8 cellular contexts compared by ENCODE assay signal in the genomic region with DNA sequence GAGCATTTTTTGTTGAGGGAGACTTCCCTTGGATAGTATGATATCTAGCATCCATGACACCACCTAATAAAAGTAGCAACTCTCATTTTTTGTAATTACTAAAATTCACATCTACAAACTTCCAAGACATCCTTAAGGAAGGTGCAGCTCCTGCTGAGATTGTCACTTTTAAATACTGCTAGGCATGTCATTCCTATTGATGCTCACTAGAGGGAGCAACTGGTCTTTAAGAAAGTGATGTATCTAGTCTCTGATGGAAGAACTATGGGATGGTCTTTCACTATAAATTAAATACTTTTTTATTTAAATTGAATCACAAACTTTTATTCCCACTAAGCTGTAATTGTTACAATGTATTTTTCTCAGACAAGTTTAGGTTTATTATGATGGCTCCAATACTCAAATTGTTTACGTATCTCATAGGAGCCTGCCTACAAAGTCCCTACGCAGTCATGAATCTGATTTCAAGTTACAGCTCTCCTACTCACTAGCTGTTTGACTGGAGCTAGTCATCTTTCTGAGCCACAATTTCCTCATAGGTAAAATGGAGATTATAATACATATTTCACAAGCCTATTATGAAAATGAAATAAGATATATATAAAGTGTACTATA. TPM values are rescaled to one million over a fixed set of nuclear protein-coding genes. Genes with fewer than 3 reads are reported as not detected.
DNase-seq lines count a peak whose midpoint lies in the region; ATAC-seq, FAIRE-seq and TF ChIP-seq lines count a peak whose summit lies in the region.

No MANE protein-coding gene starts in this region.

- CTCF ChIA-PET in PC-9 (lab: Charles Lee) (interaction anchor here (0.5 to 1.5 kb wide), 8 partner anchors 19 to 271 kb away, joined by 3 to 16 read pairs (median 5); a partner anchor contains a TSS), H1 (lab: Charles Lee; ENCODE audit: partially characterized antibody) (interaction anchor here (0.5 to 3.4 kb wide), 84 partner anchors 9 to 361 kb away, joined by 3 to 28 read pairs (median 6); a partner anchor contains a TSS)

- no peaks in the 10 kb centered on the region for H3K36me3 ChIP-seq in PC-9 (ENCODE audit: low read depth)
- H3K36me3 ChIP-seq in H1 (ENCODE audit: control insufficient read depth in 2 of 4, insufficient read depth in 4 of 4, low read length in 3 of 4) = no peaks in the 10 kb centered on the region
- H3K36me3 ChIP-seq in effector memory CD4-positive, alpha-beta T cell (ENCODE audit: control insufficient read depth, insufficient read depth, low read length) = no peaks in the 10 kb centered on the region

- peak; percentile 76 for ATAC-seq in HG03354 (IDR thresholded peaks at IDR 0.05; ENCODE audit: poor library complexity, severe bottlenecking, unreplicated experiment)
- no peak for ATAC-seq in GM19397 (IDR thresholded peaks at IDR 0.05; ENCODE audit: unreplicated experiment)

- H3K9ac ChIP-seq in H1 (replicated peaks in 1 of 4; ENCODE audit: extremely low read depth in 1 of 4, low read depth in 3 of 4, low read length in 3 of 4) = no peak overlapping the region

- H2BK20ac ChIP-seq in H1 (ENCODE audit: low read length) = no peak overlapping the region

- no peaks in the 10 kb centered on the region for H3K23me2 ChIP-seq in H1 (ENCODE audit: low read depth, low read length)

- H3K27me3 ChIP-seq in PC-9 (ENCODE audit: insufficient read depth, low read depth) = no peaks in the 10 kb centered on the region
- no peaks in the 10 kb centered on the region for H3K27me3 ChIP-seq in H1 (replicated peaks in 1 of 4; ENCODE audit: control insufficient read depth in 3 of 4, extremely low read depth in 1 of 4, insufficient read depth in 3 of 4, low read length in 3 of 4)
- no peaks in the 10 kb centered on the region for H3K27me3 ChIP-seq in effector memory CD4-positive, alpha-beta T cell (replicated peaks; ENCODE audit: control insufficient read depth, insufficient read depth, low read length, poor library complexity, severe bottlenecking)

- no peak overlapping the region for H4K91ac ChIP-seq in H1 (replicated peaks; ENCODE audit: insufficient read length, low read length)

- TF ChIP-seq RAD21 in H1 (IDR thresholded peaks at IDR 0.05 in 1 of 2, conservative IDR thresholded peaks at IDR 0.05 in 1 of 2; ENCODE audit: low read depth in 2 of 2, low read length in 2 of 2) = peak; percentile 89 to 92

- H2BK15ac ChIP-seq in H1 (ENCODE audit: low read length) = no peak overlapping the region

- FAIRE-seq in H1 (lab: Jason Lieb, UNC) = peak; percentile 92

- intact Hi-C loops in activated CD4-positive, alpha-beta T cell treated with anti-CD3 and anti-CD28 coated beads, Interleukin-2, amount 10 ng/mL, durations not matched to agents 24 days and 14 days (cut with micrococcal nuclease) = loop anchor here (1.0 to 5.0 kb wide), 3 partner anchors 155 to 274 kb away; no protein-coding TSS in a partner anchor
- intact Hi-C loops in PC-9 (cut with micrococcal nuclease; ENCODE audit: unreplicated experiment) = loop anchor here (1.0 kb wide), 1 partner anchor 245 kb away; no protein-coding TSS in a partner anchor

- H3K4me3 Mint-ChIP-seq in activated CD4-positive, alpha-beta T cell treated with anti-CD3 and anti-CD28 coated beads, Interleukin-2, amount 10 ng/mL, durations not matched to agents 24 days and 14 days = no peak overlapping the region

- no peak overlapping the region for H2AK5ac ChIP-seq in H1 (ENCODE audit: low read depth, low read length)

- no peaks in the 10 kb centered on the region for H4K20me1 ChIP-seq in PC-9 (ENCODE audit: insufficient read depth)
- H4K20me1 ChIP-seq in H1 (replicated peaks in 1 of 2; ENCODE audit: control insufficient read depth in 1 of 2, insufficient read depth in 2 of 2, low read length in 2 of 2) = no peaks in the 10 kb centered on the region

- no peak for TF ChIP-seq POLR2A in H1 (IDR thresholded peaks at IDR 0.05; ENCODE audit: control extremely low read depth in 1 of 2, low read depth in 2 of 2, low read length in 2 of 2)

- H3K4me1 ChIP-seq in PC-9 (replicated peaks; ENCODE audit: insufficient read depth) (no peaks in the 10 kb centered on the region), H1 (replicated peaks in 1 of 4; ENCODE audit: control insufficient read depth in 3 of 4, insufficient read depth in 4 of 4, low read length in 3 of 4) (peaks cover 0 to 2% (median 0%) of the 10 kb centered on the region in 4 experiments; a peak in 1 of 7 replicates)
- H3K4me1 ChIP-seq in effector memory CD4-positive, alpha-beta T cell (ENCODE audit: control insufficient read depth, insufficient read depth, low read length, poor library complexity, severe bottlenecking) = no peaks in the 10 kb centered on the region

- peak; percentile 99 for TF ChIP-seq CTCF in PC-9 (conservative IDR thresholded peaks at IDR 0.05)
- peak in 2 of 3 experiments; percentile 65 to 79; a peak in 2 of 4 replicates for TF ChIP-seq CTCF in H1 (IDR thresholded peaks at IDR 0.05; ENCODE audit: control extremely low read depth in 1 of 3, insufficient read depth in 1 of 3, low read depth in 1 of 3, low read length in 3 of 3)

- no peaks in the 10 kb centered on the region for H3K79me1 ChIP-seq in H1 (ENCODE audit: low read depth, low read length)

- H3K23ac ChIP-seq in H1 (ENCODE audit: insufficient read length) = no peak overlapping the region

- no peak overlapping the region for H3K4me3 ChIP-seq in PC-9
- H3K4me3 ChIP-seq in H1 (ENCODE audit: extremely low read depth in 1 of 4, insufficient read depth in 2 of 4, low read depth in 3 of 4, low read length in 4 of 4) = no peak overlapping the region
- no peak overlapping the region for H3K4me3 ChIP-seq in effector memory CD4-positive, alpha-beta T cell (ENCODE audit: insufficient read depth, low read depth, low read length, poor library complexity, severe bottlenecking)

- POLR2A ChIA-PET in PC-9 (lab: Charles Lee; ENCODE audit: unreplicated experiment) = no interaction called here
- POLR2A ChIA-PET in H1 (lab: Charles Lee; ENCODE audit: partially characterized antibody) = interaction anchor here (1.0 to 2.4 kb wide), 5 partner anchors 8 to 224 kb away, joined by 3 to 14 read pairs (median 3); a partner anchor contains a TSS

- no peaks in the 10 kb centered on the region for H3K9me3 Mint-ChIP-seq in activated CD4-positive, alpha-beta T cell treated with anti-CD3 and anti-CD28 coated beads, Interleukin-2, amount 10 ng/mL, durations not matched to agents 24 days and 14 days

- H3K4me2 ChIP-seq in PC-9 (no peak overlapping the region), H1 (ENCODE audit: insufficient read depth in 1 of 2, low read depth in 2 of 2, low read length in 2 of 2) (no peak overlapping the region)

- H3K79me2 ChIP-seq in PC-9 (ENCODE audit: low read depth) (no peaks in the 10 kb centered on the region), H1 (ENCODE audit: control insufficient read depth in 1 of 2, insufficient read depth in 2 of 2, low read length in 2 of 2) (no peaks in the 10 kb centered on the region)

- no peak overlapping the region for H2AFZ ChIP-seq in PC-9
- H2AFZ ChIP-seq in H1 (ENCODE audit: low read length) = no peak overlapping the region

- H2BK12ac ChIP-seq in H1 (ENCODE audit: low read depth, low read length) = no peak overlapping the region

- H4K8ac ChIP-seq in H1 (ENCODE audit: extremely low read depth, insufficient read depth, low read length) = no peak overlapping the region

- H3K36me3 Mint-ChIP-seq in activated CD4-positive, alpha-beta T cell treated with anti-CD3 and anti-CD28 coated beads, Interleukin-2, amount 10 ng/mL, durations not matched to agents 24 days and 14 days (ENCODE audit: low read depth) = no peaks in the 10 kb centered on the region

- no peak overlapping the region for H3K18ac ChIP-seq in H1 (ENCODE audit: extremely low read depth, low read length)

- peaks cover 9% of the 10 kb centered on the region for H3K27me3 Mint-ChIP-seq in activated CD4-positive, alpha-beta T cell treated with anti-CD3 and anti-CD28 coated beads, Interleukin-2, amount 10 ng/mL, durations not matched to agents 24 days and 14 days

- no peak overlapping the region for H3K56ac ChIP-seq in H1 (replicated peaks; ENCODE audit: insufficient read length, low read depth, low read length)

- no TSS peak for BruUV-seq in PC-9 (replicated peaks; lab: Mats Ljungman, UMichigan)

- no peak overlapping the region for H2BK5ac ChIP-seq in H1 (ENCODE audit: low read depth, low read length)

- no peaks in the 10 kb centered on the region for H3F3A ChIP-seq in PC-9 (ENCODE audit: insufficient read depth, low read depth)

- no peak for TF ChIP-seq EP300 in H1 (IDR thresholded peaks at IDR 0.05; ENCODE audit: borderline replicate concordance in 1 of 2, low read depth in 2 of 2, low read length in 2 of 2)

- 87% methylated on average over 2 of the region's 2 CpGs; no CpG with 5 or more reads in 1 of the 2 experiments for WGBS in H1 (ENCODE audit: extremely low coverage in 1 of 2, insufficient coverage in 1 of 2, insufficient read length in 1 of 2, insufficient replicate concordance in 2 of 2, low coverage in 1 of 2, low lambda C conversion rate in 2 of 2, missing lambda C conversion rate in 1 of 2), 2 experiments

- no peak overlapping the region for H2BK120ac ChIP-seq in H1 (replicated peaks; ENCODE audit: low read depth, low read length)

- no peak overlapping the region for H3K14ac ChIP-seq in H1 (ENCODE audit: insufficient read length)

- DNase-seq in activated CD4-positive, alpha-beta T cell treated with anti-CD3 and anti-CD28 coated beads, Interleukin-2, amount 10 ng/mL, durations not matched to agents 24 days and 14 days = peak; percentile 63
- no peak for DNase-seq in activated CD4-positive, alpha-beta T cell treated with anti-CD3 and anti-CD28 coated beads for 4 hours
- peak in 1 of 2 experiments; percentile 61 for DNase-seq in PC-9
- no peak for DNase-seq in H1 (ENCODE audit: low read depth in 1 of 2, low spot score in 2 of 2)
- peak; percentile 54 for DNase-seq in myocyte (ENCODE audit: low read depth)
- no peak for DNase-seq in effector memory CD4-positive, alpha-beta T cell

- H3K4ac ChIP-seq in H1 (replicated peaks; ENCODE audit: insufficient read length, low read depth, low read length) = no peak overlapping the region

- H3K9me2 ChIP-seq in PC-9 (ENCODE audit: insufficient read depth) = no peaks in the 10 kb centered on the region

- H3K27ac ChIP-seq in PC-9 (no peak overlapping the region), H1 (ENCODE audit: low read depth, low read length) (no peak overlapping the region)
- H3K27ac ChIP-seq in effector memory CD4-positive, alpha-beta T cell (ENCODE audit: insufficient read depth, low read length, poor library complexity, severe bottlenecking) = no peak overlapping the region

- no peaks in the 10 kb centered on the region for H3K4me1 Mint-ChIP-seq in activated CD4-positive, alpha-beta T cell treated with anti-CD3 and anti-CD28 coated beads, Interleukin-2, amount 10 ng/mL, durations not matched to agents 24 days and 14 days

- no peak overlapping the region for H4K5ac ChIP-seq in H1 (ENCODE audit: insufficient read length, low read depth, low read length)

- H3K27ac Mint-ChIP-seq in activated CD4-positive, alpha-beta T cell treated with anti-CD3 and anti-CD28 coated beads, Interleukin-2, amount 10 ng/mL, durations not matched to agents 24 days and 14 days = no peak overlapping the region

- H3K9me3 ChIP-seq in PC-9 (ENCODE audit: insufficient read depth, low read depth) = no peaks in the 10 kb centered on the region
- no peaks in the 10 kb centered on the region for H3K9me3 ChIP-seq in H1 (ENCODE audit: insufficient read depth in 2 of 2, low read depth in 1 of 2, low read length in 1 of 2)
- no peaks in the 10 kb centered on the region for H3K9me3 ChIP-seq in effector memory CD4-positive, alpha-beta T cell (ENCODE audit: control insufficient read depth, low read length)

RNA-seq across cellular contexts. Expression of a gene that starts 8.0 kb away (rescaled TPM):
- 39.1 and 41.2 TPM in 2 replicates for total RNA-seq in activated CD4-positive, alpha-beta T cell treated with anti-CD3 and anti-CD28 coated beads, Interleukin-2, amount 10 ng/mL, durations not matched to agents 24 days and 14 days
- total RNA-seq in PC-9 (2021) = 52.8 and 73.1 TPM in 2 replicates
- 77.9 and 79.1 TPM in 2 replicates for total RNA-seq in H1 (2021; fragmentation: NEBNext Ultra II Directional; extraction: Animal tissue kit (Norgen Biotek cat#: 25700))
- polyA plus RNA-seq in H1 (2011; rRNA removed) = 31.5 and 33.2 TPM in 2 replicates
- polyA plus RNA-seq in H1 (2011; cell fraction: cytosol; rRNA removed) = 27.3 TPM
- polyA plus RNA-seq in H1 (2011; cell fraction: nucleus; rRNA removed) = 19.8 TPM
- polyA plus RNA-seq in H1 (2012, experiment 1 of 2) = 36.6 to 49.2 TPM (median 41.4 TPM) in 4 replicates
- 19.4 TPM for polyA plus RNA-seq in H1 (2012, experiment 2 of 2)
- 35.9 TPM for polyA plus RNA-seq in H1 (2013, experiment 1 of 2)
- polyA plus RNA-seq in H1 (2013, experiment 2 of 2) = 35.1 TPM
- 86.5 and 91.0 TPM in 2 replicates for polyA minus RNA-seq in H1 (2011; rRNA and poly(A)+ RNA removed)
- polyA minus RNA-seq in H1 (2011; cell fraction: cytosol; rRNA and poly(A)+ RNA removed) = 37.2 TPM
- 34.1 TPM for polyA minus RNA-seq in H1 (2011; cell fraction: nucleus; rRNA and poly(A)+ RNA removed)
- total RNA-seq in myocyte = 67.1 and 90.6 TPM in 2 replicates
- 59.2 TPM for polyA plus RNA-seq in myocyte (2012)

RNA-seq across cellular contexts. Expression of a gene that starts 33.9 kb away (rescaled TPM):
- total RNA-seq in activated CD4-positive, alpha-beta T cell treated with anti-CD3 and anti-CD28 coated beads, Interleukin-2, amount 10 ng/mL, durations not matched to agents 24 days and 14 days = 22.1 and 22.2 TPM in 2 replicates
- total RNA-seq in PC-9 (2021) = 10.6 and 10.9 TPM in 2 replicates
- total RNA-seq in H1 (2021; fragmentation: NEBNext Ultra II Directional; extraction: Animal tissue kit (Norgen Biotek cat#: 25700)) = 22.6 and 23.3 TPM in 2 replicates
- 16.7 and 20.5 TPM in 2 replicates for polyA plus RNA-seq in H1 (2011; rRNA removed)
- polyA plus RNA-seq in H1 (2011; cell fraction: cytosol; rRNA removed) = 20.5 TPM
- polyA plus RNA-seq in H1 (2011; cell fraction: nucleus; rRNA removed) = 14.2 TPM
- 12.8 to 18.6 TPM (median 15.6 TPM) in 4 replicates for polyA plus RNA-seq in H1 (2012, experiment 1 of 2)
- 8.5 TPM for polyA plus RNA-seq in H1 (2012, experiment 2 of 2)
- 13.0 TPM for polyA plus RNA-seq in H1 (2013, experiment 1 of 2)
- polyA plus RNA-seq in H1 (2013, experiment 2 of 2) = 11.7 TPM
- polyA minus RNA-seq in H1 (2011; rRNA and poly(A)+ RNA removed) = 26.7 and 30.5 TPM in 2 replicates
- polyA minus RNA-seq in H1 (2011; cell fraction: cytosol; rRNA and poly(A)+ RNA removed) = 11.4 TPM
- polyA minus RNA-seq in H1 (2011; cell fraction: nucleus; rRNA and poly(A)+ RNA removed) = 16.5 TPM
- 30.4 and 34.9 TPM in 2 replicates for total RNA-seq in myocyte
- 29.8 TPM for polyA plus RNA-seq in myocyte (2012)

Comparison
In these comparisons a context has a peak if more than half of its experiments do, and no peak if none do; other contexts are left out.
1. DNase-seq: peak in activated CD4-positive, alpha-beta T cell treated with anti-CD3 and anti-CD28 coated beads, Interleukin-2, amount 10 ng/mL, durations not matched to agents 24 days and 14 days (single experiment) and myocyte (single experiment); none in activated CD4-positive, alpha-beta T cell treated with anti-CD3 and anti-CD28 coated beads for 4 hours (0 of 2), H1 (0 of 2) and effector memory CD4-positive, alpha-beta T cell (0 of 3).